In the genomic region with DNA sequence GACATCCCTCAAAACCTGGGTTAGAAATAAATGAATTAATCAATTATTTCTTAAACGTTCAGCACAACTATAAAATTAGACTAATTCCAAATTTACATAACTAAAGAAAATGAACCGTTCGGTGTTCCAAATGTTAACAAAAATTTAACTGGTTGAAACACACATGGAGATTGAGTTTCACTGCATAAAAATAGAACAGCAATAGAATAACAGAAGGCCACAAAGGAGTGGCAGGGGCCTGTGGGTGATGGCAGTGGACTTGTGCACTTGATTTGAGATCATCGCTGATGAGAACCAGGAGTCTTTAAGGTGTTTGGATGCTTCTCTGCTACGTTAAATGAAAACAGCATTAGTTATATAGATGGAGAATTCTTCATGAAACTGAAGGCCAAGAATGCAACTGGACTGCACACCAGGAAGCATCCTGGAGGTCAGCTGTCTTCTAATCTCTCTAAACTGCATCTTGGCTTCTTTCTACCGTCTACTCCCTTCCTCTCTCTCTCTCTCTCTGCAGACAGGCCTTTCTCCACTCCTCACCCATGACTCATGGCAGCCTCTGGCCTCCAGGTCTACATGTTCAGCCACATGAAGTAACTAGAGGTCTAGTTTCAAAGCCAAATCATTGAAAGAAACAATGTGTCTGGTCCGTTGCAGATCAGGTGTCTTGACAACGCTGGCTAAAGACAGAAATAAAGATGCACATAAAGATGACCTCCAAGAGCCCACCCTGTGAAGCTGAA, we compare ENCODE assay signal across 1 cellular context.
TF ChIP-seq lines count a peak whose summit lies in the region.

No MANE protein-coding gene starts in this region.

TF ChIP-seq in WTC11, 78 proteins besides CTCF, POLR2A, EP300 and RAD21 (continued from another document):
- TF ChIP-seq, protein P1, sequence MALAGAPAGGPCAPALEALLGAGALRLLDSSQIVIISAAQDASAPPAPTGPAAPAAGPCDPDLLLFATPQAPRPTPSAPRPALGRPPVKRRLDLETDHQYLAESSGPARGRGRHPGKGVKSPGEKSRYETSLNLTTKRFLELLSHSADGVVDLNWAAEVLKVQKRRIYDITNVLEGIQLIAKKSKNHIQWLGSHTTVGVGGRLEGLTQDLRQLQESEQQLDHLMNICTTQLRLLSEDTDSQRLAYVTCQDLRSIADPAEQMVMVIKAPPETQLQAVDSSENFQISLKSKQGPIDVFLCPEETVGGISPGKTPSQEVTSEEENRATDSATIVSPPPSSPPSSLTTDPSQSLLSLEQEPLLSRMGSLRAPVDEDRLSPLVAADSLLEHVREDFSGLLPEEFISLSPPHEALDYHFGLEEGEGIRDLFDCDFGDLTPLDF (CRISPR knock-in tag; IDR thresholded peaks at IDR 0.05) = no peak
- TF ChIP-seq ZNF219 (CRISPR knock-in tag; IDR thresholded peaks at IDR 0.05; ENCODE audit: borderline replicate concordance) (no peak), STAT6 (CRISPR knock-in tag; conservative IDR thresholded peaks at IDR 0.05; ENCODE audit: low read depth) (no peak), KAT7 (CRISPR knock-in tag; IDR thresholded peaks at IDR 0.05; ENCODE audit: borderline replicate concordance) (no peak), ZNF121 (CRISPR knock-in tag; IDR thresholded peaks at IDR 0.05) (no peak), TEAD4 (CRISPR knock-in tag; IDR thresholded peaks at IDR 0.05) (no peak), TCF7 (CRISPR knock-in tag; IDR thresholded peaks at IDR 0.05; ENCODE audit: low read depth) (no peak), PRRX2 (CRISPR knock-in tag; IDR thresholded peaks at IDR 0.05) (no peak)
- TF ChIP-seq, protein P2, sequence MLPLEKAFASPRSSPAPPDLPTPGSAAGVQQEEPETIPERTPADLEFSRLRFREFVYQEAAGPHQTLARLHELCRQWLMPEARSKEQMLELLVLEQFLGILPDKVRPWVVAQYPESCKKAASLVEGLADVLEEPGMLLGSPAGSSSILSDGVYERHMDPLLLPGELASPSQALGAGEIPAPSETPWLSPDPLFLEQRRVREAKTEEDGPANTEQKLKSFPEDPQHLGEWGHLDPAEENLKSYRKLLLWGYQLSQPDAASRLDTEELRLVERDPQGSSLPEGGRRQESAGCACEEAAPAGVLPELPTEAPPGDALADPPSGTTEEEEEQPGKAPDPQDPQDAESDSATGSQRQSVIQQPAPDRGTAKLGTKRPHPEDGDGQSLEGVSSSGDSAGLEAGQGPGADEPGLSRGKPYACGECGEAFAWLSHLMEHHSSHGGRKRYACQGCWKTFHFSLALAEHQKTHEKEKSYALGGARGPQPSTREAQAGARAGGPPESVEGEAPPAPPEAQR (CRISPR knock-in tag; IDR thresholded peaks at IDR 0.05) = no peak
- TF ChIP-seq, protein P3, sequence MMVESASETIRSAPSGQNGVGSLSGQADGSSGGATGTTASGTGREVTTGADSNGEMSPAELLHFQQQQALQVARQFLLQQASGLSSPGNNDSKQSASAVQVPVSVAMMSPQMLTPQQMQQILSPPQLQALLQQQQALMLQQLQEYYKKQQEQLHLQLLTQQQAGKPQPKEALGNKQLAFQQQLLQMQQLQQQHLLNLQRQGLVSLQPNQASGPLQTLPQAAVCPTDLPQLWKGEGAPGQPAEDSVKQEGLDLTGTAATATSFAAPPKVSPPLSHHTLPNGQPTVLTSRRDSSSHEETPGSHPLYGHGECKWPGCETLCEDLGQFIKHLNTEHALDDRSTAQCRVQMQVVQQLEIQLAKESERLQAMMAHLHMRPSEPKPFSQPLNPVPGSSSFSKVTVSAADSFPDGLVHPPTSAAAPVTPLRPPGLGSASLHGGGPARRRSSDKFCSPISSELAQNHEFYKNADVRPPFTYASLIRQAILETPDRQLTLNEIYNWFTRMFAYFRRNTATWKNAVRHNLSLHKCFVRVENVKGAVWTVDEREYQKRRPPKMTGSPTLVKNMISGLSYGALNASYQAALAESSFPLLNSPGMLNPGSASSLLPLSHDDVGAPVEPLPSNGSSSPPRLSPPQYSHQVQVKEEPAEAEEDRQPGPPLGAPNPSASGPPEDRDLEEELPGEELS (CRISPR knock-in tag; IDR thresholded peaks at IDR 0.05) = no peak
- TF ChIP-seq, protein P4, sequence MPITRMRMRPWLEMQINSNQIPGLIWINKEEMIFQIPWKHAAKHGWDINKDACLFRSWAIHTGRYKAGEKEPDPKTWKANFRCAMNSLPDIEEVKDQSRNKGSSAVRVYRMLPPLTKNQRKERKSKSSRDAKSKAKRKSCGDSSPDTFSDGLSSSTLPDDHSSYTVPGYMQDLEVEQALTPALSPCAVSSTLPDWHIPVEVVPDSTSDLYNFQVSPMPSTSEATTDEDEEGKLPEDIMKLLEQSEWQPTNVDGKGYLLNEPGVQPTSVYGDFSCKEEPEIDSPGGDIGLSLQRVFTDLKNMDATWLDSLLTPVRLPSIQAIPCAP (CRISPR knock-in tag; IDR thresholded peaks at IDR 0.05) = no peak
